12 cellular contexts compared by ENCODE assay signal in genomic region chr7:76060842-76061241, GRCh38.
"Had no signal": no experiment of that assay in that cellular context is flagged by ENCODE, and none has a peak within 500 bp of the region (broad histone marks: within the 10 kb centered on the region; RNA-seq: fewer than 3 reads in every experiment).

No MANE protein-coding gene starts in this region.

- H3K9me3 Mint-ChIP-seq: activated naive CD4-positive, alpha-beta T cell treated with anti-CD3 and anti-CD28 coated beads, Interleukin-2, amount 50 U/mL, for 24 hours had no signal

- H3K4me2 ChIP-seq: hepatocyte had no signal

- H3K4me3 Mint-ChIP-seq: activated naive CD4-positive, alpha-beta T cell treated with anti-CD3 and anti-CD28 coated beads, Interleukin-2, amount 50 U/mL, for 24 hours; naive thymus-derived CD4-positive, alpha-beta T cell had no signal

- ATAC-seq: activated CD4-positive, CD25-positive, alpha-beta regulatory T cell treated with anti-CD3 and anti-CD28 coated beads, Interleukin-2, amount 50 U/mL, for 24 hours; naive thymus-derived CD4-positive, alpha-beta T cell had no signal

- H3K9me3 ChIP-seq: neutrophil, sigmoid colon, suprapubic skin had no signal

- DNase-seq: activated T-cell treated with anti-CD3 and anti-CD28 coated beads, Interleukin-2, amount 50 U/mL, for 1 hour; kidney glomerular epithelial cell; naive thymus-derived CD4-positive, alpha-beta T cell; sigmoid colon; stimulated activated CD4-positive, alpha-beta T cell treated with anti-CD3 and anti-CD28 coated beads, Interleukin-12 subunit alpha, Interleukin-12 subunit beta, amount 100 ng/mL, for 4 hours; stimulated activated naive CD4-positive, alpha-beta T cell treated with Interleukin-2 at 50 U/mL for 16 hours; T-helper 2 cell had no signal

- H3K4me1 Mint-ChIP-seq: activated naive CD4-positive, alpha-beta T cell treated with anti-CD3 and anti-CD28 coated beads, Interleukin-2, amount 50 U/mL, for 24 hours had no signal

- H3K27ac Mint-ChIP-seq: activated naive CD4-positive, alpha-beta T cell treated with anti-CD3 and anti-CD28 coated beads, Interleukin-2, amount 50 U/mL, for 24 hours; naive thymus-derived CD4-positive, alpha-beta T cell had no signal

- H2AFZ ChIP-seq: hepatocyte had no signal

- H3K27me3 Mint-ChIP-seq: activated naive CD4-positive, alpha-beta T cell treated with anti-CD3 and anti-CD28 coated beads, Interleukin-2, amount 50 U/mL, for 24 hours; naive thymus-derived CD4-positive, alpha-beta T cell had no signal

- H3K4me3 ChIP-seq: hepatocyte, sigmoid colon, suprapubic skin had no signal

- H3K27me3 ChIP-seq: hepatocyte, neutrophil, sigmoid colon, suprapubic skin had no signal

- H3K27ac ChIP-seq: hepatocyte, neutrophil, suprapubic skin had no signal
